ENCODE assay signal across 9 cellular contexts in the genomic region with DNA sequence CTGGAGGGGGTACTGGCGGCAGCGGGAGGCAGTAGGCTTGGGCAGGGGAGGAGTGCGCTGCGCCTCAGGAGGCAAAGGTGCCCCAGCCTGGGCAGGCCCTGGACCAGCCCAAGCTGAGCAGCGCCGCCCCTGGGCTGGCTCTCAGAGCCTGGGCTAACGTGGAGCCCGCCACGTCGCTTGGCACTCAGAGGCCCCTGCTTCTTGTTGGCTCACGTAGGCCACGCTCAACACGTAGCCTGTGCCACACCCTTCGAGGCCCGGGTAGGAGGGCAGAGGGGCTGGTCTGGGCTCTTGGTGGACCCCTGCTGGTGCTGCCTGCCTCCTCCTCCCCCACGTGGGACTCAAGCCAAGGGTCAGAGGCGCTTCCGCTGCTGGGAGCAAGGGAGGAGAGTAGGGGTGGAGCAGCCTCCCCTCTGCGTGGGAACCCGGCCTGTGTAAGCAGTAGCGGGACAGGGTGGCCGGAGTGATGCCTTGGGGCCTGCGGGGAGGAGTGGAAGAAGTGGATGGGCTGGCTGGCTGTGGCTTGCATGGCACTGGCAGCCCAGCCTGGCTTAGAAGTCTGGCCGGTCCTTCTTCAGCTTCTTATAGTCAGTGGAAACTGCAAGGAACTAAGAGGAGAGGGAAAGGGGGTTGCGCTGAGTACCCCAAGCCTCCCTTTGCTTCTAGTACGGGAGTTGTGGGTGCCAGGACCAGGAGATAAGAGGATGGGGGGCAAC. TPM values are rescaled to one million over a fixed set of nuclear protein-coding genes. Genes with fewer than 3 reads are reported as not detected.
DNase-seq lines count a peak whose midpoint lies in the region; ATAC-seq and TF ChIP-seq lines count a peak whose summit lies in the region.
"Had no signal": no experiment of that assay in that cellular context is flagged by ENCODE, and none has a peak within 500 bp of the region (broad histone marks: within the 10 kb centered on the region; RNA-seq: fewer than 3 reads in every experiment).

No MANE protein-coding gene starts in this region.

- no peaks in the 10 kb centered on the region; the same call in 1 of the 2 replicates for H3K9me3 Mint-ChIP-seq in HFFc6
- H3K9me3 Mint-ChIP-seq: central memory CD8-positive, alpha-beta T cell had no signal

- H4K20me1 ChIP-seq in BLaER1 treated with 17β-estradiol and CSF1 and Interleukin-3, amounts not matched to agents 10 nM and 100 nM, result peaks cover 27 to 88% (median 87%) of the 10 kb centered on the region in 11 experiments; a peak in 21 of 22 replicates

- H3K4me1 ChIP-seq in BLaER1 treated with 17β-estradiol and CSF1 and Interleukin-3, amounts not matched to agents 10 nM and 100 nM, result peaks cover 75 to 96% (median 89%) of the 10 kb centered on the region in 10 experiments
- H3K4me1 ChIP-seq in mucosa of descending colon (ENCODE audit: low read depth), result peaks cover 36% of the 10 kb centered on the region

- H3K4me1 Mint-ChIP-seq in HFFc6 (ENCODE audit: low read depth), result peaks cover 49% of the 10 kb centered on the region

- intact Hi-C loops in dorsolateral prefrontal cortex (cut with DNase I), result no loop called here
- intact Hi-C loops in mucosa of descending colon (cut with DNase I, micrococcal nuclease), result no loop called here

- DNase-seq in NAMALWA (ENCODE audit: low spot score), result peak; percentile 68
- DNase-seq in dorsolateral prefrontal cortex, result peak in 1 of 10 donors; percentile 38
- peak in 2 of 3 donors; percentile 37 to 63 for DNase-seq in mucosa of descending colon
- no peak for DNase-seq in SKM-1 (lab: John Stamatoyannopoulos, UW; ENCODE audit: unreplicated experiment)
- DNase-seq in NCI-H510A treated with DMSO at 0.1 percent for 48 hours (lab: John Stamatoyannopoulos, UW), result no peak
- no peak for DNase-seq in NCI-H524 treated with DMSO at 0.1 percent for 48 hours (lab: John Stamatoyannopoulos, UW)
- DNase-seq in HFFc6, result no peak

- no peak overlapping the region for H3K9ac ChIP-seq in BLaER1 treated with 17β-estradiol and CSF1 and Interleukin-3, amounts not matched to agents 10 nM and 100 nM

- no peak for ATAC-seq in mucosa of descending colon

- no peak overlapping the region for H3K27ac Mint-ChIP-seq in HFFc6

- no peaks in the 10 kb centered on the region for H3K9me3 ChIP-seq in BLaER1 treated with 17β-estradiol and CSF1 and Interleukin-3, amounts not matched to agents 10 nM and 100 nM (replicated peaks in 1 of 11)
- H3K9me3 ChIP-seq in mucosa of descending colon, result no peaks in the 10 kb centered on the region

- no peak overlapping the region for H3K4me3 Mint-ChIP-seq in HFFc6
- H3K4me3 Mint-ChIP-seq: central memory CD8-positive, alpha-beta T cell had no signal

- 0 out of 20 replicates have a peak overlapping the region, but pooled peaks of 1 of the 10 experiments have one; percentile 11 for H3K4me3 ChIP-seq in BLaER1 treated with 17β-estradiol and CSF1 and Interleukin-3, amounts not matched to agents 10 nM and 100 nM
- peak overlapping the region in 30 of 59 donors; percentile 2 to 54 (median 30) for H3K4me3 ChIP-seq in dorsolateral prefrontal cortex
- no peak overlapping the region for H3K4me3 ChIP-seq in mucosa of descending colon

- peaks cover 45 to 83% (median 78%) of the 10 kb centered on the region in 11 experiments for H3K27me3 ChIP-seq in BLaER1 treated with 17β-estradiol and CSF1 and Interleukin-3, amounts not matched to agents 10 nM and 100 nM
- peaks cover 0 to 8% (median 0%) of the 10 kb centered on the region in 45 donors for H3K27me3 ChIP-seq in dorsolateral prefrontal cortex

- H3K36me3 Mint-ChIP-seq in HFFc6 (ENCODE audit: low read depth), result peaks cover 21% of the 10 kb centered on the region

- H3K4me2 ChIP-seq in BLaER1 treated with 17β-estradiol and CSF1 and Interleukin-3, amounts not matched to agents 10 nM and 100 nM, result peak overlapping the region; percentile 38 to 100 (median 97); a peak in 20 of 22 replicates

- peaks cover 32 to 57% (median 51%) of the 10 kb centered on the region in 11 experiments for H3K36me3 ChIP-seq in BLaER1 treated with 17β-estradiol and CSF1 and Interleukin-3, amounts not matched to agents 10 nM and 100 nM
- no peaks in the 10 kb centered on the region for H3K36me3 ChIP-seq in mucosa of descending colon (ENCODE audit: low read depth)

- TF ChIP-seq CTCF in dorsolateral prefrontal cortex (IDR thresholded peaks at IDR 0.05 in 54 of 56, conservative IDR thresholded peaks at IDR 0.05 in 2 of 56; ENCODE audit: low read depth in 1 of 56, partially characterized antibody in 56 of 56) (no peak), mucosa of descending colon (IDR thresholded peaks at IDR 0.05) (no peak), HFFc6 (IDR thresholded peaks at IDR 0.05) (no peak)

- peaks cover 7% of the 10 kb centered on the region for H3K27me3 Mint-ChIP-seq in HFFc6 (ENCODE audit: insufficient read depth)

- no peak overlapping the region for H3K27ac ChIP-seq in BLaER1 treated with 17β-estradiol and CSF1 and Interleukin-3, amounts not matched to agents 10 nM and 100 nM
- peak overlapping the region in 33 of 59 donors; percentile 0 to 80 (median 48) for H3K27ac ChIP-seq in dorsolateral prefrontal cortex

RNA-seq across cellular contexts. Expression of a gene that starts 5.7 kb away (rescaled TPM):
- total RNA-seq in dorsolateral prefrontal cortex (10 to 100 TPM; 16.2 to 50.9 (median 31.5) TPM), mucosa of descending colon (10 to 100 TPM; 34.7 to 67.4 (median 40.9) TPM)
- total RNA-seq in HFFc6 (2021; fragmentation: NEBNext Ultra II Directional; extraction: Animal tissue kit (Norgen Biotek cat#: 25700)), result 100 to 1,000 TPM; 112 to 127 (median 126) TPM

RNA-seq across cellular contexts. Expression of a gene that starts 15.8 kb away (rescaled TPM):
- 1 to 10 TPM in 116 of 120 experiments, under 1 TPM in 4; 0.70 to 7.1 (median 2.8) TPM for total RNA-seq in dorsolateral prefrontal cortex
- 1 to 10 TPM; 2.4 to 4.3 (median 3.3) TPM for total RNA-seq in mucosa of descending colon
- total RNA-seq in HFFc6 (2021; fragmentation: NEBNext Ultra II Directional; extraction: Animal tissue kit (Norgen Biotek cat#: 25700)), result 1 to 10 TPM in 1 of 6 experiments, under 1 TPM in 5; 0.21 to 1.1 (median 0.58) TPM

RNA-seq across cellular contexts. Expression of a gene that starts 18.6 kb away (rescaled TPM):
- total RNA-seq in dorsolateral prefrontal cortex (10 to 100 TPM in 3 of 120 experiments, 1 to 10 TPM in 113, under 1 TPM in 4; 0.56 to 14.0 (median 4.6) TPM), mucosa of descending colon (under 1 TPM in 1 of 3 donors, not detected in 2; 0.25 TPM)
- 1 to 10 TPM; 2.9 to 8.2 (median 3.9) TPM for total RNA-seq in HFFc6 (2021; fragmentation: NEBNext Ultra II Directional; extraction: Animal tissue kit (Norgen Biotek cat#: 25700))

Comparison
In these comparisons a context has a peak if more than half of its experiments do, and no peak if none do; other contexts are left out.
1. H3K27ac ChIP-seq: peak in dorsolateral prefrontal cortex (33 of 59); none in BLaER1 treated with 17β-estradiol and CSF1 and Interleukin-3, amounts not matched to agents 10 nM and 100 nM (0 of 11).
2. DNase-seq: peak in NAMALWA (single experiment) and mucosa of descending colon (2 of 3); none in SKM-1 (single experiment), NCI-H510A treated with DMSO at 0.1 percent for 48 hours (single experiment), NCI-H524 treated with DMSO at 0.1 percent for 48 hours (single experiment) and HFFc6 (single experiment).